ENCODE assay signal across 1 cellular context in the genomic region with DNA sequence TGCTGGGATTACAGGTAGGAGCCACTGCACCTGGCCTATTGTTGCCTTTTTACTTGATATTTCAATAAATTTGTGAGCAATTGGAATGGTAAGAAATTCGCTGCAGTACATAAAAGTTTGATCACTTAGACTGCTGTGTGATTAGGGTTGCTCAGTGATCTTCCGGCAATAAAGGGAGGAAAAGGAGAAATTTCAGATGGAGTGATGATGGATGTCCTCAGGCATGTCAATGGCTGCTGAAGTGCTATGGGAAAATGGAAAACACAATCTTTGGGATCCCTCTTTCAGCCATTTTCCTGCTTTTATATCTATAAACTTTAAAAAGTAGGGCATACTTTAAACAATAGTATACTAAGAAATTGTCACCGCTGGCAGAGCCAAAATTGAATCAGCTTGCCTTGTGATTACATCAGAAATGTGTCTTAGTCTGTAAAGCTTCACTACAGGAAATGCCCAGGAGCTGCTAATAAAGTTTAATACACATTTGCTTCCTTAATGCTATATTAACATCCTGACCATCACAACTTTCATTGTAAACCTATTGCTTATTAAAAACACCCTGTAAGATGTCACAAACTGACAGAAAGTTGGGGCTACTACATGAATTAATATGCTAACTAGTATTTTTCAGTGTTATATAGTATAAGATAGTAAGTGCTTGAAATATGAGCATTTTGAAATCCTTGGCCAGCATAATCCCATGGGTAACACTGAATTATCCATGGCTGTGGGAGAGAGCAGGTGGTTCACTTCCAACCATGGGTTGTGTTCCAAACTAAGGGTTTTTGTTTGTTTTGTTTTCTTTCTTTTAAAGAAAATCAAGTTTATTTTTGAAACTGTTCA.
TF ChIP-seq lines count a peak whose summit lies in the region.

No MANE protein-coding gene starts in this region.

TF ChIP-seq in HEK293, 187 proteins besides CTCF, POLR2A, EP300 and RAD21 (continued from another document):
- TF ChIP-seq ZNF692 (tag by site-specific recombination; IDR thresholded peaks at IDR 0.05) (0 out of 2 replicates have a peak, but pooled peaks have one; percentile 12), ZBTB8A (tag by site-specific recombination; IDR thresholded peaks at IDR 0.05) (no peak), FEZF1 (tag by site-specific recombination; IDR thresholded peaks at IDR 0.05) (no peak), PRDM6 (tag by site-specific recombination; IDR thresholded peaks at IDR 0.05) (peak; percentile 75), ZNF404 (tag by site-specific recombination; IDR thresholded peaks at IDR 0.05) (no peak)
